Comparison of ENCODE assay signal across 21 cellular contexts in the genomic region with DNA sequence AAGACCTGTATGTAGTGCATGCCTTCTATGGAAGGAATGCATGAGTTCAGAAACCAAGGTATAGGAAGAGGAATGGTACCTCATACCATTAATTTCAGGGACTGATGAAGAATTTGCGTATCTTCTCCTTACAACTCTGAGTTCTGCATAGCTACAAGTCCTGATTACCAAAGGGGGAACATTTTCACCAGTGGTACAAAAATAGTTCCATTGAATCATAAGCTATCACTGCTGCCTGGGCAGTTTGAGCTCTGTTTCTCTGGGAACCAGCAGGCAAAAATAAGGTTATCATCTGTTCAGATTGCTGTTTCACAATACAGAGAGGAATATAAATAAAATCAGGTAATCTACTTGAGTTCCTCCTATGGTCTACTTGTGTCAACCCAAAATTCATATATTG.
"Had no signal": no experiment of that assay in that cellular context is flagged by ENCODE, and none has a peak within 500 bp of the region (broad histone marks: within the 10 kb centered on the region; RNA-seq: fewer than 3 reads in every experiment).

No MANE protein-coding gene starts in this region.

- H3K4me3 ChIP-seq: colonic mucosa, esophagus squamous epithelium, gastrocnemius medialis, left lung, lower lobe of right lung, mucosa of descending colon had no signal

- H3K9me3 ChIP-seq: colonic mucosa, esophagus squamous epithelium, gastrocnemius medialis, lower lobe of right lung, mucosa of descending colon had no signal

- H3K4me1 ChIP-seq: colonic mucosa, esophagus squamous epithelium, gastrocnemius medialis, left lung, lower lobe of right lung had no signal

- DNase-seq: cerebellar nuclear complex; colonic mucosa; cortex of kidney; effector CD8-positive, alpha-beta T cell; effector memory CD8-positive, alpha-beta T cell; endodermal cell; erythroblast; esophagus squamous epithelium; foreskin fibroblast; foreskin melanocyte; gastrocnemius medialis; glutamatergic neuron; head of caudate nucleus; hippocampal formation; left cardiac atrium; left lung; lower lobe of right lung; mesenchymal stem cell; mucosa of descending colon had no signal

- H3K27me3 ChIP-seq: colonic mucosa, esophagus squamous epithelium, gastrocnemius medialis, left lung had no signal

- ATAC-seq: effector memory CD8-positive, alpha-beta T cell; esophagus mucosa; gastrocnemius medialis; left cardiac atrium; left lung; lower lobe of right lung; mucosa of descending colon had no signal

- H3K27ac ChIP-seq: colonic mucosa, epithelial cell of prostate, esophagus squamous epithelium, gastrocnemius medialis, left lung, lower lobe of right lung had no signal

- H3K36me3 ChIP-seq: colonic mucosa, esophagus squamous epithelium, gastrocnemius medialis, left lung, lower lobe of right lung had no signal
